35 cellular contexts compared by ENCODE assay signal in genomic region chr9:118515947-118516346, GRCh38.
"Had no signal": no experiment of that assay in that cellular context is flagged by ENCODE, and none has a peak within 500 bp of the region (broad histone marks: within the 10 kb centered on the region; RNA-seq: fewer than 3 reads in every experiment).

No MANE protein-coding gene starts in this region.

- H3K4me1 ChIP-seq: adrenal gland, body of pancreas, breast epithelium had no signal

- H3K4me3 Mint-ChIP-seq: activated B cell treated with CpG ODN at 0.5 μM for 24 hours; activated CD4-positive, alpha-beta memory T cell treated with anti-CD3 and anti-CD28 coated beads for 36 hours; activated CD4-positive, alpha-beta T cell treated with anti-CD3 and anti-CD28 coated beads, Interleukin-2, amount 10 ng/mL, durations not matched to agents 24 days and 14 days; activated CD8-positive, alpha-beta T cell treated with anti-CD3 and anti-CD28 coated beads for 36 hours; activated naive CD4-positive, alpha-beta T cell treated with anti-CD3 and anti-CD28 coated beads for 36 hours; activated naive CD8-positive, alpha-beta T cell treated with anti-CD3 and anti-CD28 coated beads for 36 hours; activated T-cell treated with anti-CD3 and anti-CD28 coated beads, Interleukin-2, amount 50 U/mL, for 4 hours; activated T-cell treated with anti-CD3 and anti-CD28 coated beads, Interleukin-2, amount 50 U/mL, for 72 hours; activated T-helper 1 cell treated with anti-CD3 and anti-CD28 coated beads, Interleukin-12 subunit alpha, Interleukin-12 subunit beta, Interleukin-2, Interleukin-4 antibody, amounts not matched to agents 30 ng/mL and 10 ng/mL and 1 ng/mL, durations not matched to agents 14 hours and 24 hours and 36 hours; activated T-helper 17 cell treated with anti-CD3 and anti-CD28 coated beads, Interleukin-2, amount 50 U/mL, for 72 hours; T-helper 1 cell treated with Interleukin-12 subunit alpha and Interleukin-12 subunit beta and Interleukin-4 antibody, amounts not matched to agents 30 μg/mL and 1 μg/mL, for 36 hours; T-helper 2 cell treated with Interferon-gamma antibody and Interleukin-4, amounts not matched to agents 5 μg/mL and 100 μg/mL, for 36 hours had no signal

- H3K9me3 Mint-ChIP-seq: activated B cell treated with CpG ODN at 0.5 μM for 24 hours; activated CD4-positive, alpha-beta T cell treated with anti-CD3 and anti-CD28 coated beads, Interleukin-2, amount 10 ng/mL, durations not matched to agents 24 days and 14 days; activated naive CD8-positive, alpha-beta T cell treated with anti-CD3 and anti-CD28 coated beads for 36 hours; activated T-cell treated with anti-CD3 and anti-CD28 coated beads, Interleukin-2, amount 50 U/mL, for 4 hours; activated T-helper 1 cell treated with anti-CD3 and anti-CD28 coated beads, Interleukin-12 subunit alpha, Interleukin-12 subunit beta, Interleukin-2, Interleukin-4 antibody, amounts not matched to agents 30 ng/mL and 10 ng/mL and 1 ng/mL, durations not matched to agents 14 hours and 24 hours and 36 hours had no signal

- H3K27ac ChIP-seq: adrenal gland, body of pancreas, brain microvascular endothelial cell, breast epithelium, VCaP had no signal

- H3K36me3 ChIP-seq: adrenal gland, brain microvascular endothelial cell, breast epithelium had no signal

- H3K27me3 ChIP-seq: adrenal gland, body of pancreas, brain microvascular endothelial cell, breast epithelium had no signal

- H3K36me3 Mint-ChIP-seq: activated CD4-positive, alpha-beta memory T cell treated with anti-CD3 and anti-CD28 coated beads for 36 hours; activated naive CD4-positive, alpha-beta T cell treated with anti-CD3 and anti-CD28 coated beads, Interleukin-2, amount 50 U/mL, for 72 hours; activated naive CD8-positive, alpha-beta T cell treated with anti-CD3 and anti-CD28 coated beads for 36 hours had no signal

- DNase-seq: activated B cell treated with CpG ODN at 0.5 μM for 24 hours; activated CD4-positive, alpha-beta memory T cell treated with anti-CD3 and anti-CD28 coated beads for 36 hours; activated CD4-positive, alpha-beta T cell treated with anti-CD3 and anti-CD28 coated beads for 4 hours; activated CD4-positive, alpha-beta T cell treated with anti-CD3 and anti-CD28 coated beads, Interleukin-2, amount 10 ng/mL, durations not matched to agents 24 days and 14 days; activated CD4-positive, alpha-beta T cell treated with anti-CD3 and anti-CD28 coated beads, Interleukin-2, amount 50 U/mL, for 1 hour; activated CD4-positive, alpha-beta T cell treated with anti-CD3 and anti-CD28 coated beads, Interleukin-2, amount 50 U/mL, for 4 hours; activated CD4-positive, CD25-positive, alpha-beta regulatory T cell treated with anti-CD3 and anti-CD28 coated beads, Interleukin-2, amount 50 U/mL, for 72 hours; activated CD8-positive, alpha-beta memory T cell treated with anti-CD3 and anti-CD28 coated beads, Interleukin-2, amount 50 U/mL, for 4 hours; activated CD8-positive, alpha-beta T cell treated with anti-CD3 and anti-CD28 coated beads for 36 hours; activated effector memory CD4-positive, alpha-beta T cell treated with anti-CD3 and anti-CD28 coated beads, Interleukin-2, amount 50 U/mL, for 16 hours; activated gamma-delta T cell treated with Interleukin-2 at 50 U/mL for 16 hours; activated naive CD4-positive, alpha-beta T cell; activated naive CD4-positive, alpha-beta T cell treated with anti-CD3 and anti-CD28 coated beads for 36 hours; activated naive CD4-positive, alpha-beta T cell treated with anti-CD3 and anti-CD28 coated beads, Interleukin-2, amount 50 U/mL, for 16 hours; activated naive CD8-positive, alpha-beta T cell treated with anti-CD3 and anti-CD28 coated beads for 36 hours; activated T-cell treated with anti-CD3 and anti-CD28 coated beads for 4 hours; activated T-cell treated with anti-CD3 and anti-CD28 coated beads, Interleukin-2, amount 50 U/mL, for 1 hour; activated T-cell treated with anti-CD3 and anti-CD28 coated beads, Interleukin-2, amount 50 U/mL, for 4 hours; activated T-cell treated with anti-CD3 and anti-CD28 coated beads, Interleukin-2, amount 50 U/mL, for 72 hours; adrenal gland; amniotic stem cell; aorta; body of pancreas; brain microvascular endothelial cell; central memory CD4-positive, alpha-beta T cell; T-helper 1 cell; T-helper 2 cell; T-helper 9 cell had no signal

- H3K27me3 Mint-ChIP-seq: activated CD4-positive, alpha-beta memory T cell treated with anti-CD3 and anti-CD28 coated beads for 36 hours; activated CD4-positive, alpha-beta T cell treated with anti-CD3 and anti-CD28 coated beads, Interleukin-2, amount 10 ng/mL, durations not matched to agents 24 days and 14 days; activated CD8-positive, alpha-beta T cell treated with anti-CD3 and anti-CD28 coated beads for 36 hours; activated naive CD8-positive, alpha-beta T cell treated with anti-CD3 and anti-CD28 coated beads for 36 hours had no signal

- H3K9me3 ChIP-seq: adrenal gland, body of pancreas, breast epithelium had no signal

- ATAC-seq: activated CD8-positive, alpha-beta T cell treated with anti-CD3 and anti-CD28 coated beads for 36 hours; activated naive CD4-positive, alpha-beta T cell treated with anti-CD3 and anti-CD28 coated beads, Interleukin-2, amount 50 U/mL, for 72 hours; activated T-cell treated with anti-CD3 and anti-CD28 coated beads, Interleukin-2, amount 50 U/mL, for 4 hours; activated T-cell treated with anti-CD3 and anti-CD28 coated beads, Interleukin-2, amount 50 U/mL, for 72 hours; activated T-helper 17 cell treated with anti-CD3 and anti-CD28 coated beads, Interleukin-2, amount 50 U/mL, for 72 hours; body of pancreas had no signal

- H3K4me1 Mint-ChIP-seq: activated B cell treated with CpG ODN at 0.5 μM for 24 hours; activated CD4-positive, alpha-beta T cell treated with anti-CD3 and anti-CD28 coated beads, Interleukin-2, amount 10 ng/mL, durations not matched to agents 24 days and 14 days; activated naive CD8-positive, alpha-beta T cell treated with anti-CD3 and anti-CD28 coated beads for 36 hours; activated T-helper 17 cell treated with anti-CD3 and anti-CD28 coated beads, Interleukin-2, amount 50 U/mL, for 72 hours had no signal

- H3K4me3 ChIP-seq: adrenal gland, body of pancreas, breast epithelium had no signal

- H3K27ac Mint-ChIP-seq: activated B cell treated with CpG ODN at 0.5 μM for 24 hours; activated CD4-positive, alpha-beta memory T cell treated with anti-CD3 and anti-CD28 coated beads for 36 hours; activated CD4-positive, alpha-beta T cell treated with anti-CD3 and anti-CD28 coated beads, Interleukin-2, amount 10 ng/mL, durations not matched to agents 24 days and 14 days; activated CD8-positive, alpha-beta T cell treated with anti-CD3 and anti-CD28 coated beads for 36 hours; activated naive CD4-positive, alpha-beta T cell treated with anti-CD3 and anti-CD28 coated beads for 36 hours; activated naive CD4-positive, alpha-beta T cell treated with anti-CD3 and anti-CD28 coated beads, Interleukin-2, amount 50 U/mL, for 72 hours; activated naive CD8-positive, alpha-beta T cell treated with anti-CD3 and anti-CD28 coated beads for 36 hours; activated T-cell treated with anti-CD3 and anti-CD28 coated beads, Interleukin-2, amount 50 U/mL, for 72 hours; activated T-helper 1 cell treated with anti-CD3 and anti-CD28 coated beads, Interleukin-12 subunit alpha, Interleukin-12 subunit beta, Interleukin-2, Interleukin-4 antibody, amounts not matched to agents 30 ng/mL and 10 ng/mL and 1 ng/mL, durations not matched to agents 14 hours and 24 hours and 36 hours; activated T-helper 17 cell treated with anti-CD3 and anti-CD28 coated beads, Interleukin-2, amount 50 U/mL, for 72 hours; T-helper 1 cell treated with Interleukin-12 subunit alpha and Interleukin-12 subunit beta and Interleukin-4 antibody, amounts not matched to agents 30 μg/mL and 1 μg/mL, for 36 hours; T-helper 2 cell treated with Interferon-gamma antibody and Interleukin-4, amounts not matched to agents 5 μg/mL and 100 μg/mL, for 36 hours had no signal
